Comparison of ENCODE assay signal across 20 cellular contexts in genomic region chr17:77174928-77175720, GRCh38. TPM values are rescaled to one million over a fixed set of nuclear protein-coding genes. Genes with fewer than 3 reads are reported as not detected.
A peak's percentile ranks its signal among the peaks of the same experiment; 100 is the strongest.
DNase-seq lines count a peak whose midpoint lies in the region; ATAC-seq, FAIRE-seq and TF ChIP-seq lines count a peak whose summit lies in the region.
"Had no signal": no experiment of that assay in that cellular context is flagged by ENCODE, and none has a peak within 500 bp of the region (broad histone marks: within the 10 kb centered on the region; RNA-seq: fewer than 3 reads in every experiment).

No MANE protein-coding gene starts in this region.

- H4K20me1 ChIP-seq in SK-N-SH (ENCODE audit: insufficient read depth), result peaks cover 47% of the 10 kb centered on the region

- H3K27me3 ChIP-seq in right cardiac atrium (ENCODE audit: control insufficient read depth, insufficient read depth), result no peaks in the 10 kb centered on the region
- no peaks in the 10 kb centered on the region for H3K27me3 ChIP-seq in dorsolateral prefrontal cortex
- H3K27me3 ChIP-seq in SK-N-SH (ENCODE audit: insufficient read depth), result no peaks in the 10 kb centered on the region
- H3K27me3 ChIP-seq: uterus had no signal

- FAIRE-seq in RCC 7860 (lab: Jason Lieb, UNC), result no peak

- H3K27ac Mint-ChIP-seq in nephron, result peak overlapping the region; percentile 78 to 91 (median 89)
- H3K27ac Mint-ChIP-seq: CD4-positive, alpha-beta T cell had no signal

- peak overlapping the region; percentile 26 for H3K27ac ChIP-seq in right cardiac atrium (ENCODE audit: low read length)
- H3K27ac ChIP-seq in dorsolateral prefrontal cortex, result peak overlapping the region in 36 of 59 donors; percentile 0 to 83 (median 37)
- no peak overlapping the region for H3K27ac ChIP-seq in SK-N-SH (ENCODE audit: low read depth in 2 of 2, low read length in 1 of 2)
- H3K27ac ChIP-seq: KMS-11, uterus had no signal

- TF ChIP-seq CTCF in dorsolateral prefrontal cortex (IDR thresholded peaks at IDR 0.05 in 54 of 56, conservative IDR thresholded peaks at IDR 0.05 in 2 of 56; ENCODE audit: low read depth in 1 of 56, partially characterized antibody in 56 of 56), result no peak
- no peak for TF ChIP-seq CTCF in nephron (IDR thresholded peaks at IDR 0.05; ENCODE audit: unreplicated experiment in 3 of 3)
- no peak for TF ChIP-seq CTCF in SK-N-SH (IDR thresholded peaks at IDR 0.05)

- H3K4me1 ChIP-seq in right cardiac atrium (ENCODE audit: control insufficient read depth, insufficient read depth, low read length) (peaks cover 2% of the 10 kb centered on the region), SK-N-SH (ENCODE audit: control insufficient read depth in 1 of 2, insufficient read depth in 2 of 2, low read depth in 1 of 2, low read length in 1 of 2) (no peaks in the 10 kb centered on the region)
- H3K4me1 ChIP-seq: uterus had no signal

- no peak overlapping the region for H3K4me2 ChIP-seq in SK-N-SH
- H3K4me2 ChIP-seq: KMS-11 had no signal

- ATAC-seq in right cardiac atrium (no peak), Right ventricle myocardium inferior (no peak), GM19395 (IDR thresholded peaks at IDR 0.05; ENCODE audit: unreplicated experiment) (no peak), GM19452 (IDR thresholded peaks at IDR 0.05; ENCODE audit: unreplicated experiment) (no peak)
- ATAC-seq: activated CD4-positive, CD25-positive, alpha-beta regulatory T cell treated with anti-CD3 and anti-CD28 coated beads, Interleukin-2, amount 50 U/mL, for 24 hours; natural killer cell had no signal

- intact Hi-C loops in right cardiac atrium (cut with DNase I), result no loop called here
- intact Hi-C loops in Right ventricle myocardium inferior (cut with DNase I), result no loop called here
- intact Hi-C loops in dorsolateral prefrontal cortex (cut with DNase I), result no loop called here

- POLR2A ChIA-PET in SK-N-SH (lab: Yijun Ruan, JAX), result no interaction called here

- peaks cover 60% of the 10 kb centered on the region for H3K36me3 Mint-ChIP-seq in nephron (ENCODE audit: low read depth)

- peaks cover 32% of the 10 kb centered on the region for H3K9me3 Mint-ChIP-seq in nephron

- no peak overlapping the region for H2AFZ ChIP-seq in SK-N-SH (ENCODE audit: low read depth)

- H3K27me3 Mint-ChIP-seq in nephron (ENCODE audit: low read depth), result no peaks in the 10 kb centered on the region
- H3K27me3 Mint-ChIP-seq: CD4-positive, alpha-beta T cell had no signal

- H3K36me3 ChIP-seq in SK-N-SH (replicated peaks in 1 of 2; ENCODE audit: control insufficient read depth in 1 of 2, insufficient read depth in 2 of 2, low read length in 1 of 2), result peaks cover 13 to 48% of the 10 kb centered on the region in 2 experiments
- H3K36me3 ChIP-seq: uterus had no signal

- no peak overlapping the region for H3K9ac ChIP-seq in SK-N-SH
- H3K9ac ChIP-seq: KMS-11 had no signal

- 69% methylated on average over 10 of the region's 10 CpGs for WGBS in right cardiac atrium
- WGBS in SK-N-SH (ENCODE audit: low lambda C conversion rate), result 98% methylated on average over 10 of the region's 10 CpGs

- H3K9me3 ChIP-seq in right cardiac atrium (ENCODE audit: control insufficient read depth, low read length) (no peaks in the 10 kb centered on the region), SK-N-SH (peaks cover 19% of the 10 kb centered on the region; the same call in 1 of the 2 replicates)

- TF ChIP-seq EP300 in SK-N-SH (IDR thresholded peaks at IDR 0.05; ENCODE audit: borderline replicate concordance in 1 of 2, low read depth in 1 of 2, low read length in 1 of 2), result no peak

- H3K9me2 ChIP-seq in SK-N-SH, result no peaks in the 10 kb centered on the region

- TF ChIP-seq RAD21 in SK-N-SH (IDR thresholded peaks at IDR 0.05; ENCODE audit: low read length), result no peak

- no peak overlapping the region for H3K4me3 Mint-ChIP-seq in nephron
- H3K4me3 Mint-ChIP-seq: CD4-positive, alpha-beta T cell; H9; natural killer cell had no signal

- H3F3A ChIP-seq in SK-N-SH (replicated peaks; ENCODE audit: insufficient read depth), result peaks cover 12% of the 10 kb centered on the region

- CTCF ChIA-PET in SK-N-SH (lab: Yijun Ruan, JAX), result no interaction called here

- H3K4me3 ChIP-seq in right cardiac atrium (ENCODE audit: low read length) (no peak overlapping the region), dorsolateral prefrontal cortex (no peak overlapping the region), SK-N-SH (ENCODE audit: low read depth in 2 of 2, low read length in 1 of 2) (peak overlapping the region in 1 of 2 experiments; percentile 6; a peak in 1 of 4 replicates)
- H3K4me3 ChIP-seq: uterus had no signal

- peaks cover 100% of the 10 kb centered on the region for H3K79me2 ChIP-seq in SK-N-SH (ENCODE audit: insufficient read depth)

- DNase-seq in right cardiac atrium, result no peak
- no peak for DNase-seq in Right ventricle myocardium inferior (ENCODE audit: missing footprints)
- no peak for DNase-seq in dorsolateral prefrontal cortex
- no peak for DNase-seq in RCC 7860 (ENCODE audit: low spot score)
- DNase-seq in SK-N-SH, result no peak
- DNase-seq: activated gamma-delta T cell treated with Interleukin-2 at 50 U/mL for 16 hours; CD4-positive, alpha-beta T cell; DMS79 treated with DMSO at 0.1 percent for 48 hours; natural killer cell; NCI-H1105; retina; SHP77 treated with DMSO at 0.1 percent for 48 hours; stimulated activated naive CD4-positive, alpha-beta T cell treated with Interleukin-2 at 50 U/mL for 16 hours; uterus had no signal

- H3K4me1 Mint-ChIP-seq in nephron, result peaks cover 48% of the 10 kb centered on the region

TF ChIP-seq in SK-N-SH, 30 proteins besides CTCF, POLR2A, EP300 and RAD21:
- TF ChIP-seq RCOR1 (IDR thresholded peaks at IDR 0.05; ENCODE audit: low read length) (no peak), JUND (IDR thresholded peaks at IDR 0.05) (no peak), NFIC (IDR thresholded peaks at IDR 0.05; ENCODE audit: borderline replicate concordance) (no peak), RFX5 (IDR thresholded peaks at IDR 0.05; ENCODE audit: low read length) (no peak)

RNA-seq across cellular contexts. Expression of gene SEC14L1, which starts 34.4 kb away (rescaled TPM):
- total RNA-seq in right cardiac atrium (10 to 100 TPM; 47.2 to 58.4 (median 50.1) TPM), Right ventricle myocardium inferior (65.5 TPM), dorsolateral prefrontal cortex (100 to 1,000 TPM in 117 of 120 experiments, 10 to 100 TPM in 3; 93.3 to 297 (median 156) TPM)
- polyA plus RNA-seq in right cardiac atrium (39.6 TPM), SK-N-SH (2012; rRNA removed) (45.1 and 62.4 TPM in 2 replicates)
- 54.4 and 58.5 TPM in 2 replicates for polyA plus RNA-seq in SK-N-SH (2012; cell fraction: cytosol; rRNA removed)
- 48.9 and 66.1 TPM in 2 replicates for polyA plus RNA-seq in SK-N-SH (2012; cell fraction: nucleus; rRNA removed)

Comparison
In these comparisons a context has a peak if more than half of its experiments do, and no peak if none do; other contexts are left out.
1. H3K27ac ChIP-seq: peak in right cardiac atrium (single experiment) and dorsolateral prefrontal cortex (36 of 59); none in SK-N-SH (0 of 2).